ENCODE assay signal across 9 cellular contexts in the genomic region with DNA sequence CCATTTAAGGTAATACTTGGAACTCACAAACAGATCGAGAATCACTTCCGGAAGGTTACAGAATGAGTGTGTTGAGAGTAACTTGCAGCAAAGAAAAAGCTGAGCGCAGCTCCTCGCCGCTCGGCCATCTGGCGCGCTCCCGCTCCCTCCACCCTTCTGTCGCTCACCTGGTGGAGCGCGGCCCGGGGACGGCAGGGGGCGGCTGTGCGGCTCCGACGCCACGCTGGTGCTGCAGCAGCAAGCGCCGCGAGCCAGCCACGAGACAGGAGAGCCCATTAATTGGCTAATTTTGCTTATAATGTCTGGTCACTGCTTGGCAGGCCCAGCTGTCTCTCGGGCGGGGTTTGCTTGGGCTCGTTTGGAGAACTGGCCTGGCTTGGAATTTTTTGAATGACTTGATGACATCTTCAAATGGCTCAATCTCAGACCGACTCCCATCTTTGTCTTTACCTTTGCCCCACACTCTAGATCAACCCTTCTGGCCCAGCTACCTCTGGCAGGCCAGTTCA.
DNase-seq lines count a peak whose midpoint lies in the region; ATAC-seq lines count a peak whose summit lies in the region.
"Had no signal": no experiment of that assay in that cellular context is flagged by ENCODE, and none has a peak within 500 bp of the region (broad histone marks: within the 10 kb centered on the region; RNA-seq: fewer than 3 reads in every experiment).

No MANE protein-coding gene starts in this region.

- peak; percentile 74 for DNase-seq in activated CD4-positive, alpha-beta T cell treated with anti-CD3 and anti-CD28 coated beads, Interleukin-2, amount 10 ng/mL, durations not matched to agents 24 days and 14 days
- DNase-seq in activated CD4-positive, alpha-beta T cell treated with anti-CD3 and anti-CD28 coated beads, Interleukin-2, amount 50 U/mL, for 4 hours, result no peak
- DNase-seq in activated T-cell treated with anti-CD3 and anti-CD28 coated beads, Interleukin-2, amount 50 U/mL, for 1 hour, result peak; percentile 21
- DNase-seq in stimulated activated CD8-positive, alpha-beta memory T cell treated with anti-CD3 and anti-CD28 coated beads, Interleukin-15, amount 100 ng/mL, for 48 hours (ENCODE audit: low read depth in 2 of 2), result peak; percentile 27 to 60
- DNase-seq in ACHN (no peak), 8988T (no peak)

- peak overlapping the region; percentile 49 for H3K4me3 ChIP-seq in iPS-18a (ENCODE audit: low read length)

- H3K4me1 ChIP-seq in iPS-18a (ENCODE audit: control insufficient read depth, low read depth, low read length), result peaks cover 6% of the 10 kb centered on the region

- peak overlapping the region; percentile 59 for H3K4me3 Mint-ChIP-seq in activated CD4-positive, alpha-beta T cell treated with anti-CD3 and anti-CD28 coated beads, Interleukin-2, amount 10 ng/mL, durations not matched to agents 24 days and 14 days

- H3K4me1 Mint-ChIP-seq in activated CD4-positive, alpha-beta T cell treated with anti-CD3 and anti-CD28 coated beads, Interleukin-2, amount 10 ng/mL, durations not matched to agents 24 days and 14 days, result peaks cover 6% of the 10 kb centered on the region

- intact Hi-C loops in activated CD4-positive, alpha-beta T cell treated with anti-CD3 and anti-CD28 coated beads, Interleukin-2, amount 10 ng/mL, durations not matched to agents 24 days and 14 days (cut with micrococcal nuclease), result no loop called here

- H3K9me3 ChIP-seq in iPS-18a (ENCODE audit: control insufficient read depth, low read depth, low read length), result no peaks in the 10 kb centered on the region

- in situ Hi-C loops in ACHN (cut with HindIII; ENCODE audit: low pct_ligation_motif_present, low pct_unique_long_range_greater_than_20kb, low sequenced_read_pairs), result no loop called here

- H3K27me3 Mint-ChIP-seq in activated CD4-positive, alpha-beta T cell treated with anti-CD3 and anti-CD28 coated beads, Interleukin-2, amount 10 ng/mL, durations not matched to agents 24 days and 14 days, result peaks cover 7% of the 10 kb centered on the region

- H3K9me3 Mint-ChIP-seq in activated CD4-positive, alpha-beta T cell treated with anti-CD3 and anti-CD28 coated beads, Interleukin-2, amount 10 ng/mL, durations not matched to agents 24 days and 14 days, result no peaks in the 10 kb centered on the region

- H3K27ac Mint-ChIP-seq in activated CD4-positive, alpha-beta T cell treated with anti-CD3 and anti-CD28 coated beads, Interleukin-2, amount 10 ng/mL, durations not matched to agents 24 days and 14 days, result peak overlapping the region; percentile 38

- peak; percentile 63 for ATAC-seq in HG03565 (IDR thresholded peaks at IDR 0.05; ENCODE audit: unreplicated experiment)

- H3K36me3 ChIP-seq in iPS-18a (ENCODE audit: control insufficient read depth, low read depth, low read length), result no peaks in the 10 kb centered on the region

- H3K27me3 ChIP-seq in iPS-18a (ENCODE audit: control insufficient read depth, insufficient read depth, low read length), result peaks cover 29% of the 10 kb centered on the region

- H3K9ac ChIP-seq in iPS-18a (ENCODE audit: low read length), result no peak overlapping the region

- no peaks in the 10 kb centered on the region for H3K36me3 Mint-ChIP-seq in activated CD4-positive, alpha-beta T cell treated with anti-CD3 and anti-CD28 coated beads, Interleukin-2, amount 10 ng/mL, durations not matched to agents 24 days and 14 days (ENCODE audit: low read depth)

- H3K27ac ChIP-seq in iPS-18a (ENCODE audit: low read length), result no peak overlapping the region
- H3K27ac ChIP-seq: C4-2B had no signal

Comparison
In these comparisons a context has a peak if more than half of its experiments do, and no peak if none do; other contexts are left out.
1. DNase-seq: peak in activated CD4-positive, alpha-beta T cell treated with anti-CD3 and anti-CD28 coated beads, Interleukin-2, amount 10 ng/mL, durations not matched to agents 24 days and 14 days (single experiment), activated T-cell treated with anti-CD3 and anti-CD28 coated beads, Interleukin-2, amount 50 U/mL, for 1 hour (single experiment) and stimulated activated CD8-positive, alpha-beta memory T cell treated with anti-CD3 and anti-CD28 coated beads, Interleukin-15, amount 100 ng/mL, for 48 hours (2 of 2); none in activated CD4-positive, alpha-beta T cell treated with anti-CD3 and anti-CD28 coated beads, Interleukin-2, amount 50 U/mL, for 4 hours (0 of 2), ACHN (single experiment) and 8988T (single experiment).